ENCODE assay signal across 24 cellular contexts in the genomic region with DNA sequence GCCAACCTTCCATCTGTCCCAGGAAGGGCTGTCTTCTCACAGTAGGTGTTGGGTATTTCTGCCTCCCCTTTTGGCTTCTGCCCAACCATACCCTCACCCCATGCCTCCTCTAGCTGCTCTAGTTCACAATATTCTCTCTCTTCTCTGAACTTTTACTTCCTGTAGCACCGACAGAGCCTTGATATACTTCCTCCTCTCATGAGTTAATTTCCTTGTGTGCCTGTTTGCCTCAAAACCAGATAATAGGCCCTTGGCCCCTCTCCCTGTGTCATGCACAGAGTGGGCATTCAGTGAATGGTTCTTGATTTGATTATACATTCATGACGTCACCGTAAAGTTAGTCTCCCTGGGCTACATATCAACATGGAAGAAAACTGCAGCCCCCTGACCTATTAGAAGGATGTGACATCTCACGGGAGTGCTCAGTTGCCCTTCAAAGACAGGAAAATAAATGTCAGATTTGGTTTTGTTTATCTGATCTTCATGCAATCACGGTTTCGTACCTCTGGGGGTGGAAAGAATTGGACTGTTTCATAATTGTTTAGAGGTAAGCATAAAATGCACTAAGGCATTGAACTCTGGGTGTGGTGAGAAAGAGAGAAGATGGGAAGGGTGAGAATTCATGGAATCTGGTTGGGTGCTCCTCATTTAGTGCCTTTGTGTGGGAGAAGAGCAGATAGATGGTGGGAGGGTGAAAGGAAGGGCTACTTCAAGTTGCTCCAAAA.
DNase-seq lines count a peak whose midpoint lies in the region; ATAC-seq and TF ChIP-seq lines count a peak whose summit lies in the region.
"Had no signal": no experiment of that assay in that cellular context is flagged by ENCODE, and none has a peak within 500 bp of the region (broad histone marks: within the 10 kb centered on the region; RNA-seq: fewer than 3 reads in every experiment).

No MANE protein-coding gene starts in this region.

- CTCF ChIA-PET in CD8-positive, alpha-beta T cell (lab: Charles Lee) = interaction anchor here (1.2 kb wide), 1 partner anchor 14 kb away, joined by 4 read pairs; no protein-coding TSS in a partner anchor

- H3K27ac ChIP-seq in CD8-positive, alpha-beta T cell (ENCODE audit: low read depth, low read length) = no peak overlapping the region
- H3K27ac ChIP-seq: adrenal gland, GM23248, hepatocyte, VCaP had no signal

- H3K27ac Mint-ChIP-seq in activated CD4-positive, alpha-beta T cell treated with anti-CD3 and anti-CD28 coated beads, Interleukin-2, amount 10 ng/mL, durations not matched to agents 24 days and 14 days = peak overlapping the region; percentile 73
- peak overlapping the region; percentile 68 for H3K27ac Mint-ChIP-seq in CD8-positive, alpha-beta T cell
- no peak overlapping the region for H3K27ac Mint-ChIP-seq in activated T-helper 17 cell treated with anti-CD3 and anti-CD28 coated beads, Interleukin-2, amount 50 U/mL, for 72 hours
- no peak overlapping the region for H3K27ac Mint-ChIP-seq in nephron progenitor cell
- H3K27ac Mint-ChIP-seq: memory B cell had no signal

- TF ChIP-seq CTCF in CD8-positive, alpha-beta T cell (IDR thresholded peaks at IDR 0.05) = no peak
- no peak for TF ChIP-seq CTCF in nephron progenitor cell (IDR thresholded peaks at IDR 0.05)

- no peaks in the 10 kb centered on the region for H3K9me3 ChIP-seq in CD8-positive, alpha-beta T cell (ENCODE audit: low read length)
- H3K9me3 ChIP-seq: adrenal gland had no signal

- peak; percentile 67 for ATAC-seq in CD8-positive, alpha-beta T cell
- ATAC-seq in activated T-helper 17 cell treated with anti-CD3 and anti-CD28 coated beads, Interleukin-2, amount 50 U/mL, for 72 hours (replicated peaks) = peak; percentile 11
- no peak for ATAC-seq in GM21381 (IDR thresholded peaks at IDR 0.05; ENCODE audit: unreplicated experiment)
- ATAC-seq: left colon had no signal

- POLR2A ChIA-PET in CD8-positive, alpha-beta T cell (lab: Charles Lee) = no interaction called here

- no peak for DNase-seq in activated CD4-positive, alpha-beta T cell treated with anti-CD3 and anti-CD28 coated beads, Interleukin-2, amount 10 ng/mL, durations not matched to agents 24 days and 14 days
- DNase-seq in activated CD4-positive, alpha-beta T cell treated with anti-CD3 and anti-CD28 coated beads for 1 hour = no peak
- no peak for DNase-seq in CD8-positive, alpha-beta T cell
- DNase-seq in nephron progenitor cell (no peak), germinal center (ENCODE audit: low spot score) (no peak), NCI-H446 (lab: John Stamatoyannopoulos, UW) (no peak)
- DNase-seq: adrenal gland; AML-193; COR-L47; effector CD8-positive, alpha-beta T cell; foreskin fibroblast; GDM1; GM23248; KG1; left colon; naive B cell; NCI-H1436 treated with DMSO at 0.1 percent for 48 hours; NCI-H2171; NCI-H524 treated with DMSO at 0.1 percent for 48 hours had no signal

- no peak overlapping the region for H3K4me3 ChIP-seq in CD8-positive, alpha-beta T cell (ENCODE audit: low read depth, low read length)
- H3K4me3 ChIP-seq: adrenal gland, GM23248, hepatocyte had no signal

- no peak overlapping the region for H3K4me3 Mint-ChIP-seq in activated CD4-positive, alpha-beta T cell treated with anti-CD3 and anti-CD28 coated beads, Interleukin-2, amount 10 ng/mL, durations not matched to agents 24 days and 14 days
- H3K4me3 Mint-ChIP-seq in CD8-positive, alpha-beta T cell = no peak overlapping the region
- H3K4me3 Mint-ChIP-seq in activated T-helper 17 cell treated with anti-CD3 and anti-CD28 coated beads, Interleukin-2, amount 50 U/mL, for 72 hours = no peak overlapping the region
- H3K4me3 Mint-ChIP-seq in nephron progenitor cell = peak overlapping the region; percentile 17
- H3K4me3 Mint-ChIP-seq: memory B cell had no signal

- H3K27me3 Mint-ChIP-seq in activated CD4-positive, alpha-beta T cell treated with anti-CD3 and anti-CD28 coated beads, Interleukin-2, amount 10 ng/mL, durations not matched to agents 24 days and 14 days = no peaks in the 10 kb centered on the region
- H3K27me3 Mint-ChIP-seq in CD8-positive, alpha-beta T cell (ENCODE audit: low read depth) = no peaks in the 10 kb centered on the region
- H3K27me3 Mint-ChIP-seq in activated T-helper 17 cell treated with anti-CD3 and anti-CD28 coated beads, Interleukin-2, amount 50 U/mL, for 72 hours = no peaks in the 10 kb centered on the region
- H3K27me3 Mint-ChIP-seq in nephron progenitor cell (ENCODE audit: low read depth, poor library complexity) = peaks cover 36% of the 10 kb centered on the region
- H3K27me3 Mint-ChIP-seq: naive B cell had no signal

- H3K9me3 Mint-ChIP-seq in activated CD4-positive, alpha-beta T cell treated with anti-CD3 and anti-CD28 coated beads, Interleukin-2, amount 10 ng/mL, durations not matched to agents 24 days and 14 days = peaks cover 16% of the 10 kb centered on the region
- H3K9me3 Mint-ChIP-seq in CD8-positive, alpha-beta T cell = peaks cover 9% of the 10 kb centered on the region
- peaks cover 10% of the 10 kb centered on the region for H3K9me3 Mint-ChIP-seq in activated T-helper 17 cell treated with anti-CD3 and anti-CD28 coated beads, Interleukin-2, amount 50 U/mL, for 72 hours
- H3K9me3 Mint-ChIP-seq in nephron progenitor cell = peaks cover 28% of the 10 kb centered on the region

- H3K36me3 ChIP-seq in CD8-positive, alpha-beta T cell (ENCODE audit: insufficient read depth, low read length) = no peaks in the 10 kb centered on the region
- H3K36me3 ChIP-seq: adrenal gland had no signal

- H3K27me3 ChIP-seq in CD8-positive, alpha-beta T cell (ENCODE audit: insufficient read depth, low read length) = no peaks in the 10 kb centered on the region
- H3K27me3 ChIP-seq: hepatocyte had no signal

- H3K36me3 Mint-ChIP-seq in activated CD4-positive, alpha-beta T cell treated with anti-CD3 and anti-CD28 coated beads, Interleukin-2, amount 10 ng/mL, durations not matched to agents 24 days and 14 days (ENCODE audit: low read depth) = no peaks in the 10 kb centered on the region
- H3K36me3 Mint-ChIP-seq in CD8-positive, alpha-beta T cell = peaks cover 2% of the 10 kb centered on the region
- H3K36me3 Mint-ChIP-seq in activated T-helper 17 cell treated with anti-CD3 and anti-CD28 coated beads, Interleukin-2, amount 50 U/mL, for 72 hours (ENCODE audit: low read depth) = no peaks in the 10 kb centered on the region
- peaks cover 8% of the 10 kb centered on the region for H3K36me3 Mint-ChIP-seq in nephron progenitor cell (ENCODE audit: low read depth)
- H3K36me3 Mint-ChIP-seq: naive B cell had no signal

- intact Hi-C loops in activated CD4-positive, alpha-beta T cell treated with anti-CD3 and anti-CD28 coated beads, Interleukin-2, amount 10 ng/mL, durations not matched to agents 24 days and 14 days (cut with micrococcal nuclease) = no loop called here
- intact Hi-C loops in CD8-positive, alpha-beta T cell (cut with DNase I, micrococcal nuclease) = no loop called here

- peaks cover 11% of the 10 kb centered on the region for H3K4me1 ChIP-seq in CD8-positive, alpha-beta T cell (ENCODE audit: insufficient read depth, low read length)
- H3K4me1 ChIP-seq: adrenal gland had no signal

- peaks cover 8% of the 10 kb centered on the region for H3K4me1 Mint-ChIP-seq in activated CD4-positive, alpha-beta T cell treated with anti-CD3 and anti-CD28 coated beads, Interleukin-2, amount 10 ng/mL, durations not matched to agents 24 days and 14 days
- peaks cover 13% of the 10 kb centered on the region for H3K4me1 Mint-ChIP-seq in CD8-positive, alpha-beta T cell (ENCODE audit: low read depth)
- H3K4me1 Mint-ChIP-seq in activated T-helper 17 cell treated with anti-CD3 and anti-CD28 coated beads, Interleukin-2, amount 50 U/mL, for 72 hours = peaks cover 8% of the 10 kb centered on the region
- H3K4me1 Mint-ChIP-seq in nephron progenitor cell = peaks cover 60% of the 10 kb centered on the region

Comparison
In these comparisons a context has a peak if more than half of its experiments do, and no peak if none do; other contexts are left out.
1. H3K27ac Mint-ChIP-seq: peak in activated CD4-positive, alpha-beta T cell treated with anti-CD3 and anti-CD28 coated beads, Interleukin-2, amount 10 ng/mL, durations not matched to agents 24 days and 14 days (single experiment) and CD8-positive, alpha-beta T cell (single experiment); none in activated T-helper 17 cell treated with anti-CD3 and anti-CD28 coated beads, Interleukin-2, amount 50 U/mL, for 72 hours (single experiment) and nephron progenitor cell (single experiment).